In genomic region chr14:100494645-100495044, GRCh38 we compare ENCODE assay signal across 8 cellular contexts.
"Had no signal": no experiment of that assay in that cellular context is flagged by ENCODE, and none has a peak within 500 bp of the region (broad histone marks: within the 10 kb centered on the region; RNA-seq: fewer than 3 reads in every experiment).

No MANE protein-coding gene starts in this region.

- H3K36me3 ChIP-seq: HAP-1 had no signal

- FAIRE-seq: HTR-8/SVneo had no signal

- H3K9ac ChIP-seq: GM23248 had no signal

- H2AFZ ChIP-seq: GM23248 had no signal

- H3K4me3 Mint-ChIP-seq: HFFc6 had no signal

- DNase-seq: GM23248, GOT3, H7, HFFc6, IMR-90 had no signal

- H3K9me3 ChIP-seq: HAP-1 had no signal

- H3K9me3 Mint-ChIP-seq: HFFc6 had no signal

- H3K4me3 ChIP-seq: GM23248, HAP-1 had no signal

- H3K4me1 ChIP-seq: HAP-1 had no signal

- ATAC-seq: HCT116 had no signal

- H3K27ac ChIP-seq: GM23248 had no signal

- H3K27ac Mint-ChIP-seq: HFFc6 had no signal
